31 cellular contexts compared by ENCODE assay signal in the genomic region with DNA sequence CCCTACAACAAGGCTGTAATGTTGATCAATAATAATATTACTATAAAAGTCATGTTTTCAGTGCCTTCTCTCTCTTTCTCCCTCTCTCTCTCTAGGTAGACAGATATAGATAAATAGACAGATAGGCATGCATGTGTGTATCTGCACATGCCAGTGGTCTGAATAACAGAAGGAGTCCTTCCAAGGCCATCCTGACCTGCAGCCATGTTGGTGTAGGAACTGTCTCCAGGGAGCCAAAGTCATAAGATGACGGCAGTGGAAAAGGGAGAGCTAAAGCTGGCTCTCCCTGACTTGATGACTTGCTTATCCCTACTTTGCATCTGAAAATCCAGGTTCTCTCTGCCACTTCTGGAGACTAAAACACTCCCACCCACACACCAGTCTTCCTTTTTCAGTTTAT.
"Had no signal": no experiment of that assay in that cellular context is flagged by ENCODE, and none has a peak within 500 bp of the region (broad histone marks: within the 10 kb centered on the region; RNA-seq: fewer than 3 reads in every experiment).

No MANE protein-coding gene starts in this region.

- H3K9me3 ChIP-seq: adrenal gland, ascending aorta, body of pancreas, breast epithelium had no signal

- H3K27ac ChIP-seq: adrenal gland, ascending aorta, body of pancreas, brain microvascular endothelial cell, breast epithelium, cardiac muscle cell had no signal

- DNase-seq: activated effector memory CD4-positive, alpha-beta T cell treated with anti-CD3 and anti-CD28 coated beads, Interleukin-2, amount 50 U/mL, for 16 hours; activated effector memory CD4-positive, alpha-beta T cell treated with Interleukin-2 at 50 U/mL for 16 hours; activated gamma-delta T cell; activated gamma-delta T cell treated with Interleukin-2 at 50 U/mL for 16 hours; activated naive CD4-positive, alpha-beta T cell; activated naive CD4-positive, alpha-beta T cell treated with anti-CD3 and anti-CD28 coated beads for 36 hours; activated naive CD4-positive, alpha-beta T cell treated with anti-CD3 and anti-CD28 coated beads, Interleukin-2, amount 10 ng/mL, durations not matched to agents 7 days and 5 days; activated naive CD4-positive, alpha-beta T cell treated with anti-CD3 and anti-CD28 coated beads, Interleukin-2, amount 50 U/mL, for 16 hours; activated naive CD4-positive, alpha-beta T cell treated with Interleukin-2 at 50 U/mL for 16 hours; activated naive CD8-positive, alpha-beta T cell treated with anti-CD3 and anti-CD28 coated beads for 36 hours; activated naive CD8-positive, alpha-beta T cell treated with anti-CD3 and anti-CD28 coated beads, Interleukin-2, amount 10 ng/mL, durations not matched to agents 7 days and 5 days; activated naive CD8-positive, alpha-beta T cell treated with anti-CD3 and anti-CD28 coated beads, Interleukin-2, amount 50 U/mL, for 24 hours; activated T-cell treated with anti-CD3 and anti-CD28 coated beads, Interleukin-2, amount 50 U/mL, for 1 hour; activated T-cell treated with anti-CD3 and anti-CD28 coated beads, Interleukin-2, amount 50 U/mL, for 24 hours; activated T-cell treated with anti-CD3 and anti-CD28 coated beads, Interleukin-2, amount 50 U/mL, for 4 hours; activated T-cell treated with anti-CD3 and anti-CD28 coated beads, Interleukin-2, amount 50 U/mL, for 48 hours; activated T-cell treated with anti-CD3 and anti-CD28 coated beads, Interleukin-2, amount 50 U/mL, for 72 hours; adrenal gland; amniotic stem cell; anterior cingulate cortex; aorta; body of pancreas; brain microvascular endothelial cell; caudate nucleus; central memory CD4-positive, alpha-beta T cell; cerebellar nuclear complex had no signal

- H3K27me3 ChIP-seq: ascending aorta, body of pancreas, brain microvascular endothelial cell, breast epithelium, cardiac muscle cell had no signal

- H3K36me3 ChIP-seq: adrenal gland, ascending aorta, brain microvascular endothelial cell, breast epithelium, cardiac muscle cell had no signal

- ATAC-seq: activated naive CD4-positive, alpha-beta T cell treated with anti-CD3 and anti-CD28 coated beads, Interleukin-2, amount 50 U/mL, for 72 hours; activated naive CD8-positive, alpha-beta T cell treated with anti-CD3 and anti-CD28 coated beads, Interleukin-2, amount 50 U/mL, for 24 hours; activated T-cell treated with anti-CD3 and anti-CD28 coated beads, Interleukin-2, amount 50 U/mL, for 4 hours; activated T-cell treated with anti-CD3 and anti-CD28 coated beads, Interleukin-2, amount 50 U/mL, for 72 hours; activated T-helper 17 cell treated with anti-CD3 and anti-CD28 coated beads, Interleukin-2, amount 50 U/mL, for 72 hours; body of pancreas had no signal

- H3K4me1 ChIP-seq: adrenal gland, ascending aorta, body of pancreas, breast epithelium had no signal

- H3K4me3 ChIP-seq: adrenal gland, ascending aorta, body of pancreas, breast epithelium, cardiac muscle cell had no signal
